Comparison of ENCODE assay signal across 16 cellular contexts in genomic region chr7:132436121-132436520, GRCh38.
DNase-seq lines count a peak whose midpoint lies in the region; ATAC-seq and TF ChIP-seq lines count a peak whose summit lies in the region.
"Had no signal": no experiment of that assay in that cellular context is flagged by ENCODE, and none has a peak within 500 bp of the region (broad histone marks: within the 10 kb centered on the region; RNA-seq: fewer than 3 reads in every experiment).

No MANE protein-coding gene starts in this region.

- 65 to 69% methylated on average over 8 of the region's 8 CpGs for WGBS in esophagus squamous epithelium, 2 donors

- no peak for TF ChIP-seq POLR2A in esophagus squamous epithelium (IDR thresholded peaks at IDR 0.05)

- peaks cover 80 to 91% (median 91%) of the 10 kb centered on the region in 3 donors for H3K4me1 Mint-ChIP-seq in CD8-positive, alpha-beta memory T cell
- H3K4me1 Mint-ChIP-seq in T-cell: peaks cover 91 to 97% (median 94%) of the 10 kb centered on the region in 3 donors
- H3K4me1 Mint-ChIP-seq in immature natural killer cell: peaks cover 92 to 100% of the 10 kb centered on the region in 2 donors

- H3K9me3 ChIP-seq in CD8-positive, alpha-beta memory T cell (ENCODE audit: low read length): no peaks in the 10 kb centered on the region
- H3K9me3 ChIP-seq in MG63 (no peaks in the 10 kb centered on the region), colonic mucosa (no peaks in the 10 kb centered on the region), esophagus squamous epithelium (no peaks in the 10 kb centered on the region)
- H3K9me3 ChIP-seq: ascending aorta, psoas muscle, thyroid gland had no signal

- H3K4me1 ChIP-seq in CD8-positive, alpha-beta memory T cell (ENCODE audit: insufficient read depth, low read length): peaks cover 88% of the 10 kb centered on the region
- H3K4me1 ChIP-seq in colonic mucosa: no peaks in the 10 kb centered on the region
- peaks cover 0 to 6% (median 0%) of the 10 kb centered on the region in 3 donors for H3K4me1 ChIP-seq in esophagus squamous epithelium
- H3K4me1 ChIP-seq: psoas muscle had no signal

- H3K9ac ChIP-seq in colonic mucosa (ENCODE audit: low read depth in 2 of 2, low read length in 2 of 2): no peak overlapping the region

- no peaks in the 10 kb centered on the region for H3K36me3 ChIP-seq in CD8-positive, alpha-beta memory T cell (ENCODE audit: insufficient read depth, low read length)
- H3K36me3 ChIP-seq in MG63 (no peaks in the 10 kb centered on the region), colonic mucosa (no peaks in the 10 kb centered on the region), esophagus squamous epithelium (no peaks in the 10 kb centered on the region)
- H3K36me3 ChIP-seq: ascending aorta, thyroid gland had no signal

- TF ChIP-seq CTCF in LNCaP clone FGC (IDR thresholded peaks at IDR 0.05; ENCODE audit: control insufficient read depth, extremely low read depth, insufficient read depth): no peak
- TF ChIP-seq CTCF in colonic mucosa (IDR thresholded peaks at IDR 0.05): no peak
- TF ChIP-seq CTCF in esophagus squamous epithelium (IDR thresholded peaks at IDR 0.05): no peak

- no peaks in the 10 kb centered on the region for H3K27me3 ChIP-seq in CD8-positive, alpha-beta memory T cell (ENCODE audit: insufficient read depth, low read length, poor library complexity, severe bottlenecking)
- H3K27me3 ChIP-seq in MG63: peaks cover 12% of the 10 kb centered on the region
- no peaks in the 10 kb centered on the region for H3K27me3 ChIP-seq in colonic mucosa
- H3K27me3 ChIP-seq in esophagus squamous epithelium: peaks cover 0 to 5% (median 0%) of the 10 kb centered on the region in 4 donors
- H3K27me3 ChIP-seq: ascending aorta, thyroid gland had no signal

- CTCF ChIA-PET in CD8-positive, alpha-beta memory T cell (lab: Charles Lee): interaction anchor here (1.3 kb wide), 1 partner anchor 11 kb away, joined by 3 read pairs; no protein-coding TSS in a partner anchor
- CTCF ChIA-PET in T-cell (lab: Charles Lee): no interaction called here

- no peaks in the 10 kb centered on the region for H3K27me3 Mint-ChIP-seq in CD8-positive, alpha-beta memory T cell
- H3K27me3 Mint-ChIP-seq in T-cell (no peaks in the 10 kb centered on the region), immature natural killer cell (ENCODE audit: low read depth in 3 of 3) (peaks cover 2 to 27% (median 21%) of the 10 kb centered on the region in 3 donors)

- ATAC-seq in T-cell (replicated peaks in 1 of 4): no peak
- no peak for ATAC-seq in GM19397 (IDR thresholded peaks at IDR 0.05; ENCODE audit: unreplicated experiment)
- ATAC-seq: HCT116, psoas muscle had no signal

- intact Hi-C loops in colonic mucosa (cut with DNase I): no loop called here
- intact Hi-C loops in esophagus squamous epithelium (cut with DNase I): no loop called here

- no peak overlapping the region for H3K27ac ChIP-seq in CD8-positive, alpha-beta memory T cell (ENCODE audit: low read depth, low read length)
- H3K27ac ChIP-seq in colonic mucosa (no peak overlapping the region), esophagus squamous epithelium (no peak overlapping the region)
- H3K27ac ChIP-seq: ascending aorta, psoas muscle, thyroid gland had no signal

- H3K27ac Mint-ChIP-seq in CD8-positive, alpha-beta memory T cell: peak overlapping the region in 6 of 8 donors; percentile 36 to 90 (median 82)
- H3K27ac Mint-ChIP-seq in T-cell (peak overlapping the region; percentile 64 to 94), immature natural killer cell (peak overlapping the region; percentile 94 to 98 (median 96))

- DNase-seq in CD8-positive, alpha-beta memory T cell: no peak
- DNase-seq in LNCaP clone FGC (ENCODE audit: low read depth) (peak; percentile 36), T-cell (no peak), immature natural killer cell (no peak), MG63 (no peak), colonic mucosa (no peak), esophagus squamous epithelium (lab: John Stamatoyannopoulos, UW) (no peak)
- DNase-seq: effector CD4-positive, alpha-beta T cell; midbrain; NCI-H774; psoas muscle; SIG-M5; thyroid gland had no signal

- no peaks in the 10 kb centered on the region for H3K36me3 Mint-ChIP-seq in CD8-positive, alpha-beta memory T cell
- H3K36me3 Mint-ChIP-seq in T-cell (no peaks in the 10 kb centered on the region), immature natural killer cell (no peaks in the 10 kb centered on the region)

- H3K9me3 Mint-ChIP-seq in CD8-positive, alpha-beta memory T cell: no peaks in the 10 kb centered on the region
- H3K9me3 Mint-ChIP-seq in T-cell (peaks cover 0 to 6% (median 0%) of the 10 kb centered on the region in 3 donors), immature natural killer cell (no peaks in the 10 kb centered on the region)

- H3K4me3 ChIP-seq in CD8-positive, alpha-beta memory T cell (ENCODE audit: low read length): no peak overlapping the region
- H3K4me3 ChIP-seq in LNCaP clone FGC (ENCODE audit: low read depth, low read length): no peak overlapping the region
- H3K4me3 ChIP-seq in MG63: no peak overlapping the region
- H3K4me3 ChIP-seq in colonic mucosa: no peak overlapping the region
- no peak overlapping the region for H3K4me3 ChIP-seq in esophagus squamous epithelium
- H3K4me3 ChIP-seq: ascending aorta, psoas muscle, thyroid gland had no signal

- peak overlapping the region; percentile 9 to 58 (median 27) for H3K4me3 Mint-ChIP-seq in CD8-positive, alpha-beta memory T cell
- H3K4me3 Mint-ChIP-seq in T-cell: peak overlapping the region in 2 of 3 donors; percentile 10 to 71
- peak overlapping the region; percentile 19 to 88 (median 80) for H3K4me3 Mint-ChIP-seq in immature natural killer cell

- POLR2A ChIA-PET in CD8-positive, alpha-beta memory T cell (lab: Charles Lee): no interaction called here
- POLR2A ChIA-PET in T-cell (lab: Charles Lee): interaction anchor here in 1 of 2 donors (0.7 kb wide), 1 partner anchor 28 kb away, joined by 4 read pairs; no protein-coding TSS in a partner anchor

Comparison
In these comparisons a context has a peak if more than half of its experiments do, and no peak if none do; other contexts are left out.
1. H3K4me3 Mint-ChIP-seq: peak in every context shown above with its lines; median percentile 80 in immature natural killer cell; 40 in T-cell; 27 in CD8-positive, alpha-beta memory T cell.